ENCODE assay signal across 16 cellular contexts in genomic region chr19:36182612-36183454, GRCh38. TPM values are rescaled to one million over a fixed set of nuclear protein-coding genes. Genes with fewer than 3 reads are reported as not detected.
A peak's percentile ranks its signal among the peaks of the same experiment; 100 is the strongest.
DNase-seq lines count a peak whose midpoint lies in the region; ATAC-seq and TF ChIP-seq lines count a peak whose summit lies in the region.
"Had no signal": no experiment of that assay in that cellular context is flagged by ENCODE, and none has a peak within 500 bp of the region (broad histone marks: within the 10 kb centered on the region; RNA-seq: fewer than 3 reads in every experiment).

No MANE protein-coding gene starts in this region.

- no peaks in the 10 kb centered on the region for H3K36me3 Mint-ChIP-seq in GM23338 (ENCODE audit: low read depth)
- H3K36me3 Mint-ChIP-seq in nephron progenitor cell (ENCODE audit: low read depth): peaks cover 25% of the 10 kb centered on the region
- no peaks in the 10 kb centered on the region for H3K36me3 Mint-ChIP-seq in Calu3 (ENCODE audit: insufficient read depth, unreplicated experiment)

- intact Hi-C loops in Right ventricle myocardium superior (cut with DNase I): no loop called here
- intact Hi-C loops in Calu3 (cut with micrococcal nuclease; ENCODE audit: unreplicated experiment): no loop called here

- peak overlapping the region; percentile 68 for H3K27ac ChIP-seq in GM23338 (ENCODE audit: low read depth)

- no TSS peak for BruUV-seq in Calu3 (replicated peaks; lab: Mats Ljungman, UMichigan)

- H3K36me3 ChIP-seq in GM23338 (ENCODE audit: insufficient read depth) (no peaks in the 10 kb centered on the region), H7 (replicated peaks; ENCODE audit: control insufficient read depth, insufficient read depth, low read length) (no peaks in the 10 kb centered on the region; the same call in 1 of the 2 replicates)

- TF ChIP-seq CTCF in GM23338 (conservative IDR thresholded peaks at IDR 0.05; ENCODE audit: low read depth in 2 of 2): no peak
- no peak for TF ChIP-seq CTCF in nephron progenitor cell (IDR thresholded peaks at IDR 0.05)
- no peak for TF ChIP-seq CTCF in Calu3 (IDR thresholded peaks at IDR 0.05; ENCODE audit: unreplicated experiment)

- DNase-seq in GM23338 (ENCODE audit: low spot score): peak; percentile 84
- DNase-seq in SW480 (ENCODE audit: low spot score): peak; percentile 98
- no peak for DNase-seq in Right ventricle myocardium superior
- DNase-seq in nephron progenitor cell: no peak
- DNase-seq in H7: no peak
- no peak for DNase-seq in UCSD-AML1 (lab: John Stamatoyannopoulos, UW; ENCODE audit: unreplicated experiment)
- DNase-seq in Calu3: no peak
- DNase-seq: BE2C, immature natural killer cell had no signal

- CTCF ChIA-PET in Calu3 (lab: Charles Lee): interaction anchor here (0.5 kb wide), 1 partner anchor 388 kb away, joined by 3 read pairs; no protein-coding TSS in a partner anchor

- H3K9me3 Mint-ChIP-seq in GM23338 (no peaks in the 10 kb centered on the region), nephron progenitor cell (no peaks in the 10 kb centered on the region), Calu3 (ENCODE audit: low read depth, unreplicated experiment) (peaks cover 3% of the 10 kb centered on the region)
- H3K9me3 Mint-ChIP-seq: activated T-helper 1 cell treated with anti-CD3 and anti-CD28 coated beads, Interleukin-12 subunit alpha, Interleukin-12 subunit beta, Interleukin-2, Interleukin-4 antibody, amounts not matched to agents 30 ng/mL and 10 ng/mL and 1 ng/mL, durations not matched to agents 14 hours and 24 hours and 36 hours; brain; immature natural killer cell; T-helper 1 cell treated with Interleukin-12 subunit alpha and Interleukin-12 subunit beta and Interleukin-4 antibody, amounts not matched to agents 30 μg/mL and 1 μg/mL, for 36 hours had no signal

- no peak overlapping the region for H2AFZ ChIP-seq in GM23338

- no peaks in the 10 kb centered on the region for H3K9me2 ChIP-seq in GM23338 (ENCODE audit: insufficient read depth)

- no peaks in the 10 kb centered on the region for H4K20me1 ChIP-seq in GM23338 (replicated peaks; ENCODE audit: insufficient read depth)

- no peak overlapping the region for H3K4me3 Mint-ChIP-seq in GM23338
- H3K4me3 Mint-ChIP-seq in nephron progenitor cell: no peak overlapping the region
- H3K4me3 Mint-ChIP-seq in Calu3 (ENCODE audit: low read depth, unreplicated experiment): no peak overlapping the region
- H3K4me3 Mint-ChIP-seq: activated T-helper 1 cell treated with anti-CD3 and anti-CD28 coated beads, Interleukin-12 subunit alpha, Interleukin-12 subunit beta, Interleukin-2, Interleukin-4 antibody, amounts not matched to agents 30 ng/mL and 10 ng/mL and 1 ng/mL, durations not matched to agents 14 hours and 24 hours and 36 hours; brain; immature natural killer cell; T-helper 1 cell treated with Interleukin-12 subunit alpha and Interleukin-12 subunit beta and Interleukin-4 antibody, amounts not matched to agents 30 μg/mL and 1 μg/mL, for 36 hours had no signal

- peak; percentile 79 for ATAC-seq in GM23338
- peak; percentile 40 for ATAC-seq in Right ventricle myocardium superior (ENCODE audit: poor library complexity)
- no peak for ATAC-seq in HG02938 (IDR thresholded peaks at IDR 0.05; ENCODE audit: unreplicated experiment)
- ATAC-seq: sciatic nerve had no signal

- H3K4me2 ChIP-seq in GM23338: no peak overlapping the region

- H3K79me2 ChIP-seq in GM23338 (replicated peaks; ENCODE audit: insufficient read depth): no peaks in the 10 kb centered on the region

- no peaks in the 10 kb centered on the region for H3K4me1 ChIP-seq in GM23338 (ENCODE audit: insufficient read depth)
- H3K4me1 ChIP-seq: BE2C, esophagus muscularis mucosa had no signal

- H3F3A ChIP-seq in GM23338 (replicated peaks; ENCODE audit: low read depth): no peaks in the 10 kb centered on the region

- H3K27ac Mint-ChIP-seq in GM23338 (peak overlapping the region; percentile 40; the same call in 1 of the 2 replicates), nephron progenitor cell (peak overlapping the region; percentile 19), Calu3 (ENCODE audit: unreplicated experiment) (no peak overlapping the region)
- H3K27ac Mint-ChIP-seq: activated T-helper 1 cell treated with anti-CD3 and anti-CD28 coated beads, Interleukin-12 subunit alpha, Interleukin-12 subunit beta, Interleukin-2, Interleukin-4 antibody, amounts not matched to agents 30 ng/mL and 10 ng/mL and 1 ng/mL, durations not matched to agents 14 hours and 24 hours and 36 hours; brain; immature natural killer cell; T-helper 1 cell treated with Interleukin-12 subunit alpha and Interleukin-12 subunit beta and Interleukin-4 antibody, amounts not matched to agents 30 μg/mL and 1 μg/mL, for 36 hours had no signal

- H3K27me3 ChIP-seq in GM23338 (ENCODE audit: insufficient read depth): no peaks in the 10 kb centered on the region
- no peaks in the 10 kb centered on the region for H3K27me3 ChIP-seq in H7 (ENCODE audit: control insufficient read depth, insufficient read depth, low read length)
- H3K27me3 ChIP-seq: BE2C, esophagus muscularis mucosa had no signal

- H3K27me3 Mint-ChIP-seq in GM23338 (ENCODE audit: insufficient read depth, low read depth, poor library complexity): peaks cover 2% of the 10 kb centered on the region
- H3K27me3 Mint-ChIP-seq in nephron progenitor cell (ENCODE audit: low read depth, poor library complexity): no peaks in the 10 kb centered on the region
- no peaks in the 10 kb centered on the region for H3K27me3 Mint-ChIP-seq in Calu3 (ENCODE audit: unreplicated experiment)
- H3K27me3 Mint-ChIP-seq: brain had no signal

- H3K4me3 ChIP-seq in GM23338 (no peak overlapping the region), H7 (ENCODE audit: insufficient read depth, low read depth, low read length) (no peak overlapping the region)
- H3K4me3 ChIP-seq: esophagus muscularis mucosa had no signal

- peaks cover 8% of the 10 kb centered on the region; the same call in 2 of the 3 replicates for H3K4me1 Mint-ChIP-seq in GM23338
- H3K4me1 Mint-ChIP-seq in nephron progenitor cell: no peaks in the 10 kb centered on the region
- H3K4me1 Mint-ChIP-seq in Calu3 (ENCODE audit: low read depth, unreplicated experiment): no peaks in the 10 kb centered on the region
- H3K4me1 Mint-ChIP-seq: brain had no signal

TF ChIP-seq in GM23338, 12 proteins besides CTCF, POLR2A, EP300 and RAD21:
- TF ChIP-seq EZH2phosphoT487 (IDR thresholded peaks at IDR 0.05; ENCODE audit: unreplicated experiment): no peak
- 0 out of 2 replicates have a peak, but pooled peaks have one; percentile 16 for TF ChIP-seq CREB1 (CRISPR knock-in tag; IDR thresholded peaks at IDR 0.05; ENCODE audit: low read depth)

RNA-seq across cellular contexts. Expression of gene COX7A1, which starts 30.6 kb away (rescaled TPM):
- total RNA-seq in GM23338 (2014; rRNA removed; shearing (Covaris generic)): 0.52 TPM in 1 of 2 replicates, not detected in the other
- 5.5 and 6.3 TPM in 2 replicates for polyA plus RNA-seq in GM23338 (2016; fragmentation: Nextera tagmentation; extraction: Ambion mirVana)
- total RNA-seq in Right ventricle myocardium superior (3,311 TPM), Calu3 (2022) (not detected in 2 replicates)
- 0.18 TPM in 1 of 2 replicates, not detected in the other for total RNA-seq in H7 (2014; rRNA removed; shearing (Covaris generic))
- total RNA-seq: activated T-helper 1 cell treated with anti-CD3 and anti-CD28 coated beads, Interleukin-12 subunit alpha, Interleukin-12 subunit beta, Interleukin-2, Interleukin-4 antibody, amounts not matched to agents 30 ng/mL and 10 ng/mL and 1 ng/mL, durations not matched to agents 14 hours and 24 hours and 36 hours; myocyte had no signal
- polyA plus RNA-seq: immature natural killer cell had no signal

RNA-seq across cellular contexts. Expression of gene ZNF565, which starts 31.6 kb away (rescaled TPM):
- 2.4 TPM in 2 replicates for total RNA-seq in GM23338 (2014; rRNA removed; shearing (Covaris generic))
- polyA plus RNA-seq in GM23338 (2016; fragmentation: Nextera tagmentation; extraction: Ambion mirVana): 1.9 and 3.2 TPM in 2 replicates
- total RNA-seq in Right ventricle myocardium superior (3.9 TPM), Calu3 (2022) (6.3 and 6.7 TPM in 2 replicates)
- total RNA-seq in H7 (2014; rRNA removed; shearing (Covaris generic)): 2.6 and 4.4 TPM in 2 replicates

RNA-seq across cellular contexts. Expression of gene ZNF146, which starts 32.1 kb away (rescaled TPM):
- 227 and 249 TPM in 2 replicates for total RNA-seq in GM23338 (2014; rRNA removed; shearing (Covaris generic))
- polyA plus RNA-seq in GM23338 (2016; fragmentation: Nextera tagmentation; extraction: Ambion mirVana): 111 and 143 TPM in 2 replicates
- total RNA-seq in Right ventricle myocardium superior (29.6 TPM), Calu3 (2022) (112 and 123 TPM in 2 replicates)
- 156 and 219 TPM in 2 replicates for total RNA-seq in H7 (2014; rRNA removed; shearing (Covaris generic))

RNA-seq across cellular contexts. Expression of gene CAPNS1, which starts 43.0 kb away (rescaled TPM):
- total RNA-seq in GM23338 (2014; rRNA removed; shearing (Covaris generic)): 112 and 123 TPM in 2 replicates
- polyA plus RNA-seq in GM23338 (2016; fragmentation: Nextera tagmentation; extraction: Ambion mirVana): 227 and 230 TPM in 2 replicates
- total RNA-seq in Right ventricle myocardium superior (781 TPM), Calu3 (2022) (823 and 894 TPM in 2 replicates)
- 248 and 336 TPM in 2 replicates for total RNA-seq in H7 (2014; rRNA removed; shearing (Covaris generic))

Comparison
In these comparisons a context has a peak if more than half of its experiments do, and no peak if none do; other contexts are left out.
1. DNase-seq: peak in GM23338 (single experiment) and SW480 (single experiment); none in Right ventricle myocardium superior (single experiment), nephron progenitor cell (single experiment), H7 (single experiment), UCSD-AML1 (single experiment) and Calu3 (single experiment).
2. RNA of gene COX7A1, which starts 30.6 kb away (total RNA-seq): 3,311 TPM in Right ventricle myocardium superior (single experiment); 0.52 TPM in GM23338, 0.18 TPM in H7 and not detected in Calu3; every median in the first group is over 1,000 times any median in the second.